In genomic region chr5:94103507-94104245, GRCh38 we compare ENCODE assay signal across 24 cellular contexts.
"Had no signal": no experiment of that assay in that cellular context is flagged by ENCODE, and none has a peak within 500 bp of the region (broad histone marks: within the 10 kb centered on the region; RNA-seq: fewer than 3 reads in every experiment).

No MANE protein-coding gene starts in this region.

- H3K27ac ChIP-seq: coronary artery, left lung, tibial nerve, vagina, WERI-Rb-1 had no signal

- H3K4me3 Mint-ChIP-seq: stimulated activated naive B cell treated with anti-CD40 and anti-IgM and Interleukin-4, amounts not matched to agents 10 μg/mL and 1 μg/mL and 100 μg/mL, for 72 hours had no signal

- H3K27ac Mint-ChIP-seq: stimulated activated naive B cell treated with anti-CD40 and anti-IgM and Interleukin-4, amounts not matched to agents 10 μg/mL and 1 μg/mL and 100 μg/mL, for 72 hours; T-cell had no signal

- H3K27me3 ChIP-seq: left lung, tibial nerve, vagina had no signal

- H3K9me3 ChIP-seq: vagina had no signal

- ATAC-seq: stimulated activated naive B cell treated with anti-CD40 and anti-IgM and Interleukin-4, amounts not matched to agents 10 μg/mL and 1 μg/mL and 100 μg/mL, for 72 hours; T-cell had no signal

- FAIRE-seq: endothelial cell of umbilical vein, kidney had no signal

- H3K36me3 ChIP-seq: left lung, tibial nerve, vagina, WERI-Rb-1 had no signal

- H3K4me3 ChIP-seq: coronary artery, left lung, tibial nerve, vagina had no signal

- H3K27me3 Mint-ChIP-seq: naive B cell; stimulated activated naive B cell treated with anti-CD40 and anti-IgM and Interleukin-4, amounts not matched to agents 10 μg/mL and 1 μg/mL and 100 μg/mL, for 72 hours; T-cell had no signal

- DNase-seq: activated CD8-positive, alpha-beta memory T cell treated with anti-CD3 and anti-CD28 coated beads for 24 hours; activated effector memory CD4-positive, alpha-beta T cell treated with Interleukin-2 at 50 U/mL for 16 hours; activated naive CD4-positive, alpha-beta T cell treated with anti-CD3 and anti-CD28 coated beads, Interleukin-2, amount 50 U/mL, for 16 hours; central memory CD4-positive, alpha-beta T cell; foreskin fibroblast; hippocampal formation; kidney; left lung; mammary epithelial cell; naive B cell; nucleus accumbens; posterior cingulate gyrus; retina; stimulated activated CD4-positive, alpha-beta T cell treated with anti-CD3 and anti-CD28 coated beads, Interleukin-12 subunit alpha, Interleukin-12 subunit beta, amount 100 ng/mL, for 4 hours; stimulated activated CD4-positive, alpha-beta T cell treated with anti-CD3 and anti-CD28 coated beads, Interleukin-2, amount 100 ng/mL, for 24 hours; stimulated activated naive B cell treated with anti-CD40 and anti-IgM and Interleukin-4, amounts not matched to agents 10 μg/mL and 1 μg/mL and 100 μg/mL, for 72 hours; substantia nigra; T-cell; T-helper 9 cell; WERI-Rb-1 had no signal

- H3K4me1 ChIP-seq: tibial nerve, vagina had no signal
